Comparison of ENCODE assay signal across 8 cellular contexts in genomic region chr12:57456145-57456700, GRCh38. TPM values are rescaled to one million over a fixed set of nuclear protein-coding genes. Genes with fewer than 3 reads are reported as not detected.
DNase-seq lines count a peak whose midpoint lies in the region; ATAC-seq lines count a peak whose summit lies in the region.

No MANE protein-coding gene starts in this region.

- H3K4me3 Mint-ChIP-seq in activated naive CD4-positive, alpha-beta T cell treated with anti-CD3 and anti-CD28 coated beads, Interleukin-2, amount 50 U/mL, for 24 hours = peak overlapping the region; percentile 51
- H3K4me3 Mint-ChIP-seq in immature natural killer cell = peak overlapping the region in 2 of 5 donors; percentile 38 to 65
- peak overlapping the region; percentile 83 for H3K4me3 Mint-ChIP-seq in stimulated activated naive CD8-positive, alpha-beta T cell treated with anti-CD3 and anti-CD28 coated beads, Interleukin-15, Interleukin-2, amounts not matched to agents 100 ng/mL and 50 ng/mL, for 24 hours

- no peaks in the 10 kb centered on the region for H3K36me3 Mint-ChIP-seq in activated naive CD4-positive, alpha-beta T cell treated with anti-CD3 and anti-CD28 coated beads, Interleukin-2, amount 50 U/mL, for 24 hours
- H3K36me3 Mint-ChIP-seq in immature natural killer cell = no peaks in the 10 kb centered on the region
- H3K36me3 Mint-ChIP-seq in stimulated activated naive CD8-positive, alpha-beta T cell treated with anti-CD3 and anti-CD28 coated beads, Interleukin-15, Interleukin-2, amounts not matched to agents 100 ng/mL and 50 ng/mL, for 24 hours (ENCODE audit: low read depth) = no peaks in the 10 kb centered on the region

- H3K9me3 Mint-ChIP-seq in activated naive CD4-positive, alpha-beta T cell treated with anti-CD3 and anti-CD28 coated beads, Interleukin-2, amount 50 U/mL, for 24 hours = no peaks in the 10 kb centered on the region
- no peaks in the 10 kb centered on the region for H3K9me3 Mint-ChIP-seq in immature natural killer cell
- H3K9me3 Mint-ChIP-seq in stimulated activated naive CD8-positive, alpha-beta T cell treated with anti-CD3 and anti-CD28 coated beads, Interleukin-15, Interleukin-2, amounts not matched to agents 100 ng/mL and 50 ng/mL, for 24 hours = no peaks in the 10 kb centered on the region

- peaks cover 31% of the 10 kb centered on the region for H3K4me1 Mint-ChIP-seq in activated naive CD4-positive, alpha-beta T cell treated with anti-CD3 and anti-CD28 coated beads, Interleukin-2, amount 50 U/mL, for 24 hours
- peaks cover 21 to 33% of the 10 kb centered on the region in 2 donors for H3K4me1 Mint-ChIP-seq in immature natural killer cell
- peaks cover 66% of the 10 kb centered on the region for H3K4me1 Mint-ChIP-seq in stimulated activated naive CD8-positive, alpha-beta T cell treated with anti-CD3 and anti-CD28 coated beads, Interleukin-15, Interleukin-2, amounts not matched to agents 100 ng/mL and 50 ng/mL, for 24 hours (ENCODE audit: low read depth)

- H3K27ac Mint-ChIP-seq in activated naive CD4-positive, alpha-beta T cell treated with anti-CD3 and anti-CD28 coated beads, Interleukin-2, amount 50 U/mL, for 24 hours = peak overlapping the region; percentile 35
- H3K27ac Mint-ChIP-seq in immature natural killer cell = no peak overlapping the region
- peak overlapping the region; percentile 57 for H3K27ac Mint-ChIP-seq in stimulated activated naive CD8-positive, alpha-beta T cell treated with anti-CD3 and anti-CD28 coated beads, Interleukin-15, Interleukin-2, amounts not matched to agents 100 ng/mL and 50 ng/mL, for 24 hours

- DNase-seq in NCI-H1417 (lab: John Stamatoyannopoulos, UW) (peak in 2 of 3 experiments; percentile 61 to 63), NCI-H1417 treated with DMSO at 0.1 percent for 48 hours (lab: John Stamatoyannopoulos, UW) (no peak), HCEC 1CT (peak; percentile 41), NCI-H82 treated with DMSO at 0.1 percent for 48 hours (lab: John Stamatoyannopoulos, UW; ENCODE audit: unreplicated experiment) (peak; percentile 80), immature natural killer cell (peak in 2 of 3 donors; percentile 31 to 46)

- no peak for ATAC-seq in GM19351 (IDR thresholded peaks at IDR 0.05; ENCODE audit: unreplicated experiment)

- peaks cover 2% of the 10 kb centered on the region for H3K27me3 Mint-ChIP-seq in activated naive CD4-positive, alpha-beta T cell treated with anti-CD3 and anti-CD28 coated beads, Interleukin-2, amount 50 U/mL, for 24 hours
- peaks cover 5 to 15% (median 9%) of the 10 kb centered on the region in 3 donors for H3K27me3 Mint-ChIP-seq in immature natural killer cell (ENCODE audit: low read depth in 3 of 3)
- H3K27me3 Mint-ChIP-seq in stimulated activated naive CD8-positive, alpha-beta T cell treated with anti-CD3 and anti-CD28 coated beads, Interleukin-15, Interleukin-2, amounts not matched to agents 100 ng/mL and 50 ng/mL, for 24 hours = no peaks in the 10 kb centered on the region

RNA-seq across cellular contexts. Expression of gene INHBE, which starts 1.1 kb away (rescaled TPM):
- not detected for polyA plus RNA-seq in immature natural killer cell

RNA-seq across cellular contexts. Expression of gene GLI1, which starts 3.4 kb away (rescaled TPM):
- under 1 TPM in 2 of 3 donors, not detected in 1; 0.33 to 0.40 TPM for polyA plus RNA-seq in immature natural killer cell

RNA-seq across cellular contexts. Expression of gene INHBC, which starts 21.6 kb away (rescaled TPM):
- under 1 TPM in 1 of 3 donors, not detected in 2; 0.15 TPM for polyA plus RNA-seq in immature natural killer cell

RNA-seq across cellular contexts. Expression of gene ARHGAP9, which starts 23.4 kb away (rescaled TPM):
- 100 to 1,000 TPM; 148 to 294 (median 163) TPM for polyA plus RNA-seq in immature natural killer cell

RNA-seq across cellular contexts. Expression of gene R3HDM2, which starts 25.4 kb away (rescaled TPM):
- 10 to 100 TPM in 1 of 3 donors, 1 to 10 TPM in 1, under 1 TPM in 1; 0.12 to 19.0 (median 3.3) TPM for polyA plus RNA-seq in immature natural killer cell

Comparison
In these comparisons a context has a peak if more than half of its experiments do, and no peak if none do; other contexts are left out.
1. H3K27ac Mint-ChIP-seq: peak in activated naive CD4-positive, alpha-beta T cell treated with anti-CD3 and anti-CD28 coated beads, Interleukin-2, amount 50 U/mL, for 24 hours (single experiment) and stimulated activated naive CD8-positive, alpha-beta T cell treated with anti-CD3 and anti-CD28 coated beads, Interleukin-15, Interleukin-2, amounts not matched to agents 100 ng/mL and 50 ng/mL, for 24 hours (single experiment); none in immature natural killer cell (0 of 6).